11 cellular contexts compared by ENCODE assay signal in genomic region chr5:172380992-172381643, GRCh38.
DNase-seq lines count a peak whose midpoint lies in the region; ATAC-seq and TF ChIP-seq lines count a peak whose summit lies in the region.
"Had no signal": no experiment of that assay in that cellular context is flagged by ENCODE, and none has a peak within 500 bp of the region (broad histone marks: within the 10 kb centered on the region; RNA-seq: fewer than 3 reads in every experiment).

No MANE protein-coding gene starts in this region.

- H3K4me3 ChIP-seq in fibroblast of mammary gland (ENCODE audit: control insufficient read depth, low read depth, low read length) (no peak overlapping the region), neutrophil (ENCODE audit: low read depth in 1 of 2, low read length in 1 of 2) (peak overlapping the region; percentile 20 to 26)
- H3K4me3 ChIP-seq: SJSA1 had no signal

- no peaks in the 10 kb centered on the region for H3K4me1 Mint-ChIP-seq in activated CD4-positive, alpha-beta T cell treated with anti-CD3 and anti-CD28 coated beads, Interleukin-2, amount 10 ng/mL, durations not matched to agents 24 days and 14 days
- H3K4me1 Mint-ChIP-seq in activated T-helper 1 cell treated with anti-CD3 and anti-CD28 coated beads, Interleukin-12 subunit alpha, Interleukin-12 subunit beta, Interleukin-2, Interleukin-4 antibody, amounts not matched to agents 30 ng/mL and 10 ng/mL and 1 ng/mL, durations not matched to agents 14 hours and 24 hours and 36 hours (ENCODE audit: low read depth) = no peaks in the 10 kb centered on the region

- no peaks in the 10 kb centered on the region for H3K36me3 ChIP-seq in neutrophil

- DNase-seq in C1 segment of cervical spinal cord (lab: John Stamatoyannopoulos, UW) = peak in 12 of 14 donors; percentile 21 to 80 (median 58)
- peak; percentile 13 for DNase-seq in NCI-H345 treated with DMSO at 0.1 percent for 48 hours (lab: John Stamatoyannopoulos, UW; ENCODE audit: unreplicated experiment)
- peak; percentile 31 for DNase-seq in fibroblast of mammary gland (ENCODE audit: low read depth)
- no peak for DNase-seq in activated CD4-positive, alpha-beta T cell treated with anti-CD3 and anti-CD28 coated beads, Interleukin-2, amount 10 ng/mL, durations not matched to agents 24 days and 14 days
- DNase-seq in activated naive CD4-positive, alpha-beta T cell treated with Interleukin-2 at 50 U/mL for 16 hours = no peak
- DNase-seq in activated T-helper 1 cell treated with anti-CD3 and anti-CD28 coated beads, Interleukin-12 subunit alpha, Interleukin-12 subunit beta, Interleukin-2, Interleukin-4 antibody, amounts not matched to agents 30 ng/mL and 10 ng/mL and 1 ng/mL, durations not matched to agents 14 hours and 24 hours and 36 hours (ENCODE audit: low spot score) = no peak
- DNase-seq: activated effector memory CD4-positive, alpha-beta T cell treated with Interleukin-2 at 50 U/mL for 16 hours; EL had no signal

- no peak overlapping the region for H3K4me3 Mint-ChIP-seq in activated CD4-positive, alpha-beta T cell treated with anti-CD3 and anti-CD28 coated beads, Interleukin-2, amount 10 ng/mL, durations not matched to agents 24 days and 14 days
- H3K4me3 Mint-ChIP-seq in activated T-helper 1 cell treated with anti-CD3 and anti-CD28 coated beads, Interleukin-12 subunit alpha, Interleukin-12 subunit beta, Interleukin-2, Interleukin-4 antibody, amounts not matched to agents 30 ng/mL and 10 ng/mL and 1 ng/mL, durations not matched to agents 14 hours and 24 hours and 36 hours = no peak overlapping the region

- no peak for ATAC-seq in GM18520 (IDR thresholded peaks at IDR 0.05; ENCODE audit: unreplicated experiment)

- H3K27me3 Mint-ChIP-seq in activated CD4-positive, alpha-beta T cell treated with anti-CD3 and anti-CD28 coated beads, Interleukin-2, amount 10 ng/mL, durations not matched to agents 24 days and 14 days = peaks cover 2% of the 10 kb centered on the region
- peaks cover 2% of the 10 kb centered on the region for H3K27me3 Mint-ChIP-seq in activated T-helper 1 cell treated with anti-CD3 and anti-CD28 coated beads, Interleukin-12 subunit alpha, Interleukin-12 subunit beta, Interleukin-2, Interleukin-4 antibody, amounts not matched to agents 30 ng/mL and 10 ng/mL and 1 ng/mL, durations not matched to agents 14 hours and 24 hours and 36 hours (ENCODE audit: insufficient read depth)

- H3K36me3 Mint-ChIP-seq in activated CD4-positive, alpha-beta T cell treated with anti-CD3 and anti-CD28 coated beads, Interleukin-2, amount 10 ng/mL, durations not matched to agents 24 days and 14 days (ENCODE audit: low read depth) = no peaks in the 10 kb centered on the region
- no peaks in the 10 kb centered on the region for H3K36me3 Mint-ChIP-seq in activated T-helper 1 cell treated with anti-CD3 and anti-CD28 coated beads, Interleukin-12 subunit alpha, Interleukin-12 subunit beta, Interleukin-2, Interleukin-4 antibody, amounts not matched to agents 30 ng/mL and 10 ng/mL and 1 ng/mL, durations not matched to agents 14 hours and 24 hours and 36 hours (ENCODE audit: low read depth)

- no peak overlapping the region for H3K27ac Mint-ChIP-seq in activated CD4-positive, alpha-beta T cell treated with anti-CD3 and anti-CD28 coated beads, Interleukin-2, amount 10 ng/mL, durations not matched to agents 24 days and 14 days
- no peak overlapping the region for H3K27ac Mint-ChIP-seq in activated T-helper 1 cell treated with anti-CD3 and anti-CD28 coated beads, Interleukin-12 subunit alpha, Interleukin-12 subunit beta, Interleukin-2, Interleukin-4 antibody, amounts not matched to agents 30 ng/mL and 10 ng/mL and 1 ng/mL, durations not matched to agents 14 hours and 24 hours and 36 hours

- no peaks in the 10 kb centered on the region for H3K27me3 ChIP-seq in neutrophil
- H3K27me3 ChIP-seq: SJSA1 had no signal

- H3K27ac ChIP-seq in neutrophil = peak overlapping the region; percentile 59
- H3K27ac ChIP-seq: SJSA1 had no signal

- peaks cover 26 to 39% of the 10 kb centered on the region in 2 experiments for H3K4me1 ChIP-seq in neutrophil (ENCODE audit: control insufficient read depth in 1 of 2, insufficient read depth in 1 of 2, low read depth in 1 of 2, low read length in 1 of 2)

- H3K9me3 ChIP-seq in neutrophil = no peaks in the 10 kb centered on the region
- H3K9me3 ChIP-seq: SJSA1 had no signal

- intact Hi-C loops in activated CD4-positive, alpha-beta T cell treated with anti-CD3 and anti-CD28 coated beads, Interleukin-2, amount 10 ng/mL, durations not matched to agents 24 days and 14 days (cut with micrococcal nuclease) = no loop called here
- intact Hi-C loops in activated T-helper 1 cell treated with anti-CD3 and anti-CD28 coated beads, Interleukin-12 subunit alpha, Interleukin-12 subunit beta, Interleukin-2, Interleukin-4 antibody, amounts not matched to agents 30 ng/mL and 10 ng/mL and 1 ng/mL, durations not matched to agents 14 hours and 24 hours and 36 hours (cut with micrococcal nuclease) = no loop called here

- no peaks in the 10 kb centered on the region for H3K9me3 Mint-ChIP-seq in activated CD4-positive, alpha-beta T cell treated with anti-CD3 and anti-CD28 coated beads, Interleukin-2, amount 10 ng/mL, durations not matched to agents 24 days and 14 days
- no peaks in the 10 kb centered on the region for H3K9me3 Mint-ChIP-seq in activated T-helper 1 cell treated with anti-CD3 and anti-CD28 coated beads, Interleukin-12 subunit alpha, Interleukin-12 subunit beta, Interleukin-2, Interleukin-4 antibody, amounts not matched to agents 30 ng/mL and 10 ng/mL and 1 ng/mL, durations not matched to agents 14 hours and 24 hours and 36 hours

- TF ChIP-seq CTCF in fibroblast of mammary gland (conservative IDR thresholded peaks at IDR 0.05; ENCODE audit: control insufficient read depth, insufficient read depth, low read depth, low read length) (no peak), neutrophil (IDR thresholded peaks at IDR 0.05) (no peak)

Comparison
In these comparisons a context has a peak if more than half of its experiments do, and no peak if none do; other contexts are left out.
1. DNase-seq: peak in C1 segment of cervical spinal cord (12 of 14), NCI-H345 treated with DMSO at 0.1 percent for 48 hours (single experiment) and fibroblast of mammary gland (single experiment); none in activated CD4-positive, alpha-beta T cell treated with anti-CD3 and anti-CD28 coated beads, Interleukin-2, amount 10 ng/mL, durations not matched to agents 24 days and 14 days (single experiment), activated naive CD4-positive, alpha-beta T cell treated with Interleukin-2 at 50 U/mL for 16 hours (single experiment) and activated T-helper 1 cell treated with anti-CD3 and anti-CD28 coated beads, Interleukin-12 subunit alpha, Interleukin-12 subunit beta, Interleukin-2, Interleukin-4 antibody, amounts not matched to agents 30 ng/mL and 10 ng/mL and 1 ng/mL, durations not matched to agents 14 hours and 24 hours and 36 hours (single experiment).